ENCODE assay signal across 26 cellular contexts in genomic region chr17:61476476-61477203, GRCh38. TPM values are rescaled to one million over a fixed set of nuclear protein-coding genes. Genes with fewer than 3 reads are reported as not detected.
"Had no signal": no experiment of that assay in that cellular context is flagged by ENCODE, and none has a peak within 500 bp of the region (broad histone marks: within the 10 kb centered on the region; RNA-seq: fewer than 3 reads in every experiment).

No MANE protein-coding gene starts in this region.

- H3K27ac Mint-ChIP-seq: activated CD4-positive, alpha-beta memory T cell treated with anti-CD3 and anti-CD28 coated beads, Interleukin-2, amount 10 ng/mL, durations not matched to agents 7 days and 5 days; activated naive CD4-positive, alpha-beta T cell treated with anti-CD3 and anti-CD28 coated beads for 36 hours; activated T-helper 17 cell treated with anti-CD3 and anti-CD28 coated beads, Interleukin-2, amount 50 U/mL, for 72 hours; nephron; type B pancreatic cell had no signal

- ATAC-seq: activated T-helper 17 cell treated with anti-CD3 and anti-CD28 coated beads, Interleukin-2, amount 50 U/mL, for 72 hours; heart right ventricle; left cardiac atrium had no signal

- H3K4me1 Mint-ChIP-seq: activated CD4-positive, alpha-beta memory T cell treated with anti-CD3 and anti-CD28 coated beads, Interleukin-2, amount 10 ng/mL, durations not matched to agents 7 days and 5 days; activated T-helper 17 cell treated with anti-CD3 and anti-CD28 coated beads, Interleukin-2, amount 50 U/mL, for 72 hours; central memory CD8-positive, alpha-beta T cell had no signal

- H3K9me3 Mint-ChIP-seq: activated CD4-positive, alpha-beta memory T cell treated with anti-CD3 and anti-CD28 coated beads, Interleukin-2, amount 10 ng/mL, durations not matched to agents 7 days and 5 days; activated naive CD4-positive, alpha-beta T cell treated with anti-CD3 and anti-CD28 coated beads for 36 hours; activated T-helper 17 cell treated with anti-CD3 and anti-CD28 coated beads, Interleukin-2, amount 50 U/mL, for 72 hours; central memory CD8-positive, alpha-beta T cell; mesothelial cell of epicardium; nephron; type B pancreatic cell had no signal

- DNase-seq: activated CD4-positive, alpha-beta memory T cell treated with anti-CD3 and anti-CD28 coated beads, Interleukin-2, amount 10 ng/mL, durations not matched to agents 7 days and 5 days; activated CD4-positive, alpha-beta T cell treated with anti-CD3 and anti-CD28 coated beads for 48 hours; activated CD4-positive, CD25-positive, alpha-beta regulatory T cell; activated naive CD4-positive, alpha-beta T cell treated with anti-CD3 and anti-CD28 coated beads for 36 hours; activated T-cell treated with anti-CD3 and anti-CD28 coated beads, Interleukin-2, amount 50 U/mL, for 1 hour; brain microvascular endothelial cell; erythroblast; heart right ventricle; left cardiac atrium; nucleus accumbens; stimulated activated CD4-positive, alpha-beta T cell treated with anti-CD3 and anti-CD28 coated beads, Interleukin-4, amount 100 ng/mL, for 1 hour; stomach; T1000 had no signal

- FAIRE-seq: endometrium had no signal

- H3K36me3 ChIP-seq: brain microvascular endothelial cell, heart right ventricle, stomach had no signal

- H3K27ac ChIP-seq: brain microvascular endothelial cell, coronary artery, heart right ventricle, skin epidermis, stomach had no signal

- H3K4me3 Mint-ChIP-seq: activated CD4-positive, alpha-beta memory T cell treated with anti-CD3 and anti-CD28 coated beads, Interleukin-2, amount 10 ng/mL, durations not matched to agents 7 days and 5 days; activated naive CD4-positive, alpha-beta T cell treated with anti-CD3 and anti-CD28 coated beads for 36 hours; activated T-helper 17 cell treated with anti-CD3 and anti-CD28 coated beads, Interleukin-2, amount 50 U/mL, for 72 hours; central memory CD8-positive, alpha-beta T cell; mesothelial cell of epicardium; nephron; type B pancreatic cell had no signal

- H3K4me1 ChIP-seq: heart right ventricle, stomach had no signal

- H3K9me3 ChIP-seq: heart right ventricle, stomach had no signal

- H3K4me3 ChIP-seq: coronary artery, heart right ventricle, lung, skin epidermis, stomach had no signal

RNA-seq across cellular contexts. Expression of gene TBX4, which starts 24.4 kb away (rescaled TPM):
- total RNA-seq: activated CD4-positive, alpha-beta memory T cell treated with anti-CD3 and anti-CD28 coated beads, Interleukin-2, amount 10 ng/mL, durations not matched to agents 7 days and 5 days; activated naive CD4-positive, alpha-beta T cell treated with anti-CD3 and anti-CD28 coated beads for 36 hours; activated T-helper 17 cell treated with anti-CD3 and anti-CD28 coated beads, Interleukin-2, amount 50 U/mL, for 72 hours; heart right ventricle; left cardiac atrium; renal cortical epithelial cell; T-helper 1 cell treated with Interleukin-12 subunit alpha and Interleukin-12 subunit beta and Interleukin-4 antibody, amounts not matched to agents 30 ng/mL and 1 ng/mL, for 36 hours; temporal lobe had no signal
- polyA plus RNA-seq: aorta had no signal
